In the genomic region with DNA sequence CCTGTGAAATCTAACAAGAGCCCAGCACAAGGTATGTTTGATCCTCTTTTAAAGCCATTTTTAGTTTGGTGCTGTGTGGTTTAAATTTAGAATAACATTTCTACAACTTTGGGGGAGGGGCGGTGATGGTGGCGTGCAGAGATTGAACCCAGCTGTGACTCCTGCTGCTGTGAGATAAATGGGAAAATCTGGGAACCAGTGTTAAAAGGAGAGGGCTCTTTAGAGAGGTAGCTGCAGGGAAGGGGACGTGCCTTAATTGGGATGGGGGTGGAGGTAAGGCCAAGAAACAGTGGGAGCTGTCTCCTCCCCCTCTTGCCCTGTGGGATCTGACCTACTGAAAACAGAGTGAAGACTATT, we compare ENCODE assay signal across 1 cellular context.
TF ChIP-seq lines count a peak whose summit lies in the region.

No MANE protein-coding gene starts in this region.

TF ChIP-seq in SK-N-SH, 30 proteins besides CTCF, POLR2A, EP300 and RAD21 (continued from another document):
- TF ChIP-seq CHD2 (IDR thresholded peaks at IDR 0.05; ENCODE audit: low read length, partially characterized antibody) = peak; percentile 74
- TF ChIP-seq GATA2 (CRISPR knock-in tag; IDR thresholded peaks at IDR 0.05) = no peak; the same call in 1 of the 2 replicates
- TF ChIP-seq ELF1 (IDR thresholded peaks at IDR 0.05) = no peak
- no peak for TF ChIP-seq TEAD4 (IDR thresholded peaks at IDR 0.05; ENCODE audit: borderline replicate concordance, insufficient read depth)
- TF ChIP-seq, protein P1, sequence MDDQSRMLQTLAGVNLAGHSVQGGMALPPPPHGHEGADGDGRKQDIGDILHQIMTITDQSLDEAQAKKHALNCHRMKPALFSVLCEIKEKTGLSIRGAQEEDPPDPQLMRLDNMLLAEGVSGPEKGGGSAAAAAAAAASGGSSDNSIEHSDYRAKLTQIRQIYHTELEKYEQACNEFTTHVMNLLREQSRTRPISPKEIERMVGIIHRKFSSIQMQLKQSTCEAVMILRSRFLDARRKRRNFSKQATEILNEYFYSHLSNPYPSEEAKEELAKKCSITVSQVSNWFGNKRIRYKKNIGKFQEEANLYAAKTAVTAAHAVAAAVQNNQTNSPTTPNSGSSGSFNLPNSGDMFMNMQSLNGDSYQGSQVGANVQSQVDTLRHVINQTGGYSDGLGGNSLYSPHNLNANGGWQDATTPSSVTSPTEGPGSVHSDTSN (IDR thresholded peaks at IDR 0.05) = no peak
- TF ChIP-seq RXRA (IDR thresholded peaks at IDR 0.05; ENCODE audit: borderline replicate concordance, low read depth) = no peak
- 0 out of 2 replicates have a peak, but pooled peaks have one; percentile 7 for TF ChIP-seq TCF12 (IDR thresholded peaks at IDR 0.05)
- TF ChIP-seq NFIC (IDR thresholded peaks at IDR 0.05; ENCODE audit: borderline replicate concordance) = no peak
- TF ChIP-seq, protein P2, sequence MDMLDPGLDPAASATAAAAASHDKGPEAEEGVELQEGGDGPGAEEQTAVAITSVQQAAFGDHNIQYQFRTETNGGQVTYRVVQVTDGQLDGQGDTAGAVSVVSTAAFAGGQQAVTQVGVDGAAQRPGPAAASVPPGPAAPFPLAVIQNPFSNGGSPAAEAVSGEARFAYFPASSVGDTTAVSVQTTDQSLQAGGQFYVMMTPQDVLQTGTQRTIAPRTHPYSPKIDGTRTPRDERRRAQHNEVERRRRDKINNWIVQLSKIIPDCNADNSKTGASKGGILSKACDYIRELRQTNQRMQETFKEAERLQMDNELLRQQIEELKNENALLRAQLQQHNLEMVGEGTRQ (IDR thresholded peaks at IDR 0.05; ENCODE audit: borderline replicate concordance, low read depth, low read length) = no peak
- no peak for TF ChIP-seq GABPA (IDR thresholded peaks at IDR 0.05; ENCODE audit: low read depth)
- TF ChIP-seq RCOR1 (IDR thresholded peaks at IDR 0.05; ENCODE audit: low read length) = no peak
- no peak for TF ChIP-seq SIN3A (IDR thresholded peaks at IDR 0.05; ENCODE audit: borderline replicate concordance, low read depth, low read length)
- TF ChIP-seq SMC3 (IDR thresholded peaks at IDR 0.05; ENCODE audit: low read depth, low read length) = no peak
- TF ChIP-seq, protein P3, sequence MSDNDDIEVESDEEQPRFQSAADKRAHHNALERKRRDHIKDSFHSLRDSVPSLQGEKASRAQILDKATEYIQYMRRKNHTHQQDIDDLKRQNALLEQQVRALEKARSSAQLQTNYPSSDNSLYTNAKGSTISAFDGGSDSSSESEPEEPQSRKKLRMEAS (IDR thresholded peaks at IDR 0.05; ENCODE audit: low read depth) = no peak
- no peak for TF ChIP-seq FOSL2 (IDR thresholded peaks at IDR 0.05; ENCODE audit: borderline replicate concordance, low read depth)
- TF ChIP-seq, protein P4, sequence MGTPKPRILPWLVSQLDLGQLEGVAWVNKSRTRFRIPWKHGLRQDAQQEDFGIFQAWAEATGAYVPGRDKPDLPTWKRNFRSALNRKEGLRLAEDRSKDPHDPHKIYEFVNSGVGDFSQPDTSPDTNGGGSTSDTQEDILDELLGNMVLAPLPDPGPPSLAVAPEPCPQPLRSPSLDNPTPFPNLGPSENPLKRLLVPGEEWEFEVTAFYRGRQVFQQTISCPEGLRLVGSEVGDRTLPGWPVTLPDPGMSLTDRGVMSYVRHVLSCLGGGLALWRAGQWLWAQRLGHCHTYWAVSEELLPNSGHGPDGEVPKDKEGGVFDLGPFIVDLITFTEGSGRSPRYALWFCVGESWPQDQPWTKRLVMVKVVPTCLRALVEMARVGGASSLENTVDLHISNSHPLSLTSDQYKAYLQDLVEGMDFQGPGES (IDR thresholded peaks at IDR 0.05; ENCODE audit: low read depth, low read length) = no peak
- no peak for TF ChIP-seq NRF1 (IDR thresholded peaks at IDR 0.05; ENCODE audit: low read depth, low read length)
- no peak for TF ChIP-seq YY1 (IDR thresholded peaks at IDR 0.05; ENCODE audit: low read depth)
